ENCODE assay signal across 21 cellular contexts in the genomic region with DNA sequence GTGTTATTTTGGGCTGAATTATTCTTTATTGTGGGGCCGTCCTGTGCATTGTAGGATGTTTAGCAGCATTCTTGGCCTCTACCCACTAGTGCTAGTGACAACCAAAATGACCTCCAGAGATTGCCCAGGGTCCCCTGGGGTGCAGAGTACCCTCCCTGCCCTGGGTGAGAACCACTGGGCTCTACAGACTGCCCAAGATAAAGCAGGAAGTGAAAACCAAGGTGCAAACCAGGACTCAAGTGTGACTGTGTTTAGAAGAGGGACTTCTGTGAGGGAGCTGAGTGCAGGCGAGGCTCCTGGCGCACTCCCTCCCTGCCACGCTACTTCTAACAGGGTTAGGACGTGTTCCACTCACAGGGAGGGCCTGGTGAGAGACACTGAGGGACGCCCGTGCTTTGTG. TPM values are rescaled to one million over a fixed set of nuclear protein-coding genes. Genes with fewer than 3 reads are reported as not detected.
A peak's percentile ranks its signal among the peaks of the same experiment; 100 is the strongest.
DNase-seq lines count a peak whose midpoint lies in the region; ATAC-seq, FAIRE-seq and TF ChIP-seq lines count a peak whose summit lies in the region.
"Had no signal": no experiment of that assay in that cellular context is flagged by ENCODE, and none has a peak within 500 bp of the region (broad histone marks: within the 10 kb centered on the region; RNA-seq: fewer than 3 reads in every experiment).

No MANE protein-coding gene starts in this region.

- no peaks in the 10 kb centered on the region for H3K27me3 Mint-ChIP-seq in activated T-cell treated with anti-CD3 and anti-CD28 coated beads, Interleukin-2, amount 50 U/mL, for 72 hours (ENCODE audit: low read depth)
- no peaks in the 10 kb centered on the region for H3K27me3 Mint-ChIP-seq in activated T-cell treated with anti-CD3 and anti-CD28 coated beads, Interleukin-2, amount 50 U/mL, for 4 hours (ENCODE audit: low read depth)
- H3K27me3 Mint-ChIP-seq in T-cell, result no peaks in the 10 kb centered on the region
- H3K27me3 Mint-ChIP-seq in activated naive CD8-positive, alpha-beta T cell treated with anti-CD3 and anti-CD28 coated beads, Interleukin-2, amount 50 U/mL, for 24 hours, result no peaks in the 10 kb centered on the region
- H3K27me3 Mint-ChIP-seq: naive B cell had no signal

- peaks cover 17% of the 10 kb centered on the region for H3K4me1 Mint-ChIP-seq in activated T-cell treated with anti-CD3 and anti-CD28 coated beads, Interleukin-2, amount 50 U/mL, for 72 hours (ENCODE audit: low read depth)
- H3K4me1 Mint-ChIP-seq in activated T-cell treated with anti-CD3 and anti-CD28 coated beads, Interleukin-2, amount 50 U/mL, for 4 hours (ENCODE audit: low read depth), result peaks cover 13% of the 10 kb centered on the region
- peaks cover 20 to 35% (median 30%) of the 10 kb centered on the region in 3 donors for H3K4me1 Mint-ChIP-seq in T-cell
- peaks cover 8% of the 10 kb centered on the region for H3K4me1 Mint-ChIP-seq in activated naive CD8-positive, alpha-beta T cell treated with anti-CD3 and anti-CD28 coated beads, Interleukin-2, amount 50 U/mL, for 24 hours
- H3K4me1 Mint-ChIP-seq in stimulated activated effector memory CD8-positive, alpha-beta T cell treated with anti-CD3 and anti-CD28 coated beads, Interleukin-12 subunit alpha, Interleukin-12 subunit beta, amount 100 ng/mL, for 72 hours, result peaks cover 24% of the 10 kb centered on the region
- H3K4me1 Mint-ChIP-seq: mesothelial cell of epicardium, naive B cell had no signal

- H3K36me3 Mint-ChIP-seq in activated T-cell treated with anti-CD3 and anti-CD28 coated beads, Interleukin-2, amount 50 U/mL, for 72 hours (ENCODE audit: insufficient read depth in 2 of 2), result peaks cover 0 to 9% of the 10 kb centered on the region in 2 donors
- H3K36me3 Mint-ChIP-seq in activated T-cell treated with anti-CD3 and anti-CD28 coated beads, Interleukin-2, amount 50 U/mL, for 4 hours (ENCODE audit: insufficient read depth), result peaks cover 16% of the 10 kb centered on the region
- peaks cover 25% of the 10 kb centered on the region for H3K36me3 Mint-ChIP-seq in T-cell
- peaks cover 12% of the 10 kb centered on the region for H3K36me3 Mint-ChIP-seq in activated naive CD8-positive, alpha-beta T cell treated with anti-CD3 and anti-CD28 coated beads, Interleukin-2, amount 50 U/mL, for 24 hours (ENCODE audit: low read depth)
- peaks cover 42% of the 10 kb centered on the region for H3K36me3 Mint-ChIP-seq in stimulated activated effector memory CD8-positive, alpha-beta T cell treated with anti-CD3 and anti-CD28 coated beads, Interleukin-12 subunit alpha, Interleukin-12 subunit beta, amount 100 ng/mL, for 72 hours

- FAIRE-seq in GM12892 (lab: Jason Lieb, UNC), result no peak
- FAIRE-seq: kidney, RCC 7860 had no signal

- no peak for ATAC-seq in activated T-cell treated with anti-CD3 and anti-CD28 coated beads, Interleukin-2, amount 50 U/mL, for 72 hours (replicated peaks in 1 of 2)
- no peak for ATAC-seq in activated T-cell treated with anti-CD3 and anti-CD28 coated beads, Interleukin-2, amount 50 U/mL, for 4 hours
- ATAC-seq in T-cell (replicated peaks in 1 of 4), result peak in 2 of 4 experiments; percentile 19 to 21
- no peak for ATAC-seq in activated naive CD8-positive, alpha-beta T cell treated with anti-CD3 and anti-CD28 coated beads, Interleukin-2, amount 50 U/mL, for 24 hours
- peak; percentile 50 for ATAC-seq in stimulated activated effector memory CD8-positive, alpha-beta T cell treated with anti-CD3 and anti-CD28 coated beads, Interleukin-12 subunit alpha, Interleukin-12 subunit beta, amount 100 ng/mL, for 72 hours

- TF ChIP-seq POLR2A in GM12892 (IDR thresholded peaks at IDR 0.05; ENCODE audit: low read depth, low read length), result no peak

- POLR2A ChIA-PET in T-cell (lab: Charles Lee), result interaction anchor here (0.6 to 0.7 kb wide), 2 partner anchors 12 to 13 kb away, joined by 4 read pairs; no protein-coding TSS in a partner anchor

- peak overlapping the region; percentile 33 for H3K27ac Mint-ChIP-seq in activated T-cell treated with anti-CD3 and anti-CD28 coated beads, Interleukin-2, amount 50 U/mL, for 72 hours
- peak overlapping the region; percentile 79 to 85 for H3K27ac Mint-ChIP-seq in T-cell
- H3K27ac Mint-ChIP-seq in activated naive CD8-positive, alpha-beta T cell treated with anti-CD3 and anti-CD28 coated beads, Interleukin-2, amount 50 U/mL, for 24 hours, result peak overlapping the region; percentile 22
- H3K27ac Mint-ChIP-seq in stimulated activated effector memory CD8-positive, alpha-beta T cell treated with anti-CD3 and anti-CD28 coated beads, Interleukin-12 subunit alpha, Interleukin-12 subunit beta, amount 100 ng/mL, for 72 hours, result no peak overlapping the region
- H3K27ac Mint-ChIP-seq: mesothelial cell of epicardium had no signal

- H3K9me3 Mint-ChIP-seq in activated T-cell treated with anti-CD3 and anti-CD28 coated beads, Interleukin-2, amount 50 U/mL, for 72 hours, result no peaks in the 10 kb centered on the region
- no peaks in the 10 kb centered on the region for H3K9me3 Mint-ChIP-seq in activated T-cell treated with anti-CD3 and anti-CD28 coated beads, Interleukin-2, amount 50 U/mL, for 4 hours
- H3K9me3 Mint-ChIP-seq in T-cell, result no peaks in the 10 kb centered on the region
- no peaks in the 10 kb centered on the region for H3K9me3 Mint-ChIP-seq in activated naive CD8-positive, alpha-beta T cell treated with anti-CD3 and anti-CD28 coated beads, Interleukin-2, amount 50 U/mL, for 24 hours
- no peaks in the 10 kb centered on the region for H3K9me3 Mint-ChIP-seq in stimulated activated effector memory CD8-positive, alpha-beta T cell treated with anti-CD3 and anti-CD28 coated beads, Interleukin-12 subunit alpha, Interleukin-12 subunit beta, amount 100 ng/mL, for 72 hours
- H3K9me3 Mint-ChIP-seq: mesothelial cell of epicardium, naive B cell had no signal

- CTCF ChIA-PET in T-cell (lab: Charles Lee), result interaction anchor here in 1 of 2 donors (0.6 kb wide), 1 partner anchor 19 kb away, joined by 3 read pairs; no protein-coding TSS in a partner anchor

- H3K4me3 Mint-ChIP-seq in activated T-cell treated with anti-CD3 and anti-CD28 coated beads, Interleukin-2, amount 50 U/mL, for 72 hours, result no peak overlapping the region
- H3K4me3 Mint-ChIP-seq in activated T-cell treated with anti-CD3 and anti-CD28 coated beads, Interleukin-2, amount 50 U/mL, for 4 hours, result no peak overlapping the region
- H3K4me3 Mint-ChIP-seq in T-cell, result no peak overlapping the region
- no peak overlapping the region for H3K4me3 Mint-ChIP-seq in activated naive CD8-positive, alpha-beta T cell treated with anti-CD3 and anti-CD28 coated beads, Interleukin-2, amount 50 U/mL, for 24 hours
- H3K4me3 Mint-ChIP-seq in stimulated activated effector memory CD8-positive, alpha-beta T cell treated with anti-CD3 and anti-CD28 coated beads, Interleukin-12 subunit alpha, Interleukin-12 subunit beta, amount 100 ng/mL, for 72 hours, result no peak overlapping the region
- H3K4me3 Mint-ChIP-seq: mesothelial cell of epicardium, naive B cell had no signal

- no peak for DNase-seq in activated T-cell treated with anti-CD3 and anti-CD28 coated beads, Interleukin-2, amount 50 U/mL, for 72 hours
- no peak for DNase-seq in activated T-cell treated with anti-CD3 and anti-CD28 coated beads, Interleukin-2, amount 50 U/mL, for 4 hours
- DNase-seq in T-cell (no peak), GM12892 (ENCODE audit: insufficient read length) (no peak)
- DNase-seq in activated naive CD8-positive, alpha-beta T cell treated with anti-CD3 and anti-CD28 coated beads, Interleukin-2, amount 50 U/mL, for 24 hours, result no peak
- no peak for DNase-seq in stimulated activated effector memory CD8-positive, alpha-beta T cell treated with anti-CD3 and anti-CD28 coated beads, Interleukin-12 subunit alpha, Interleukin-12 subunit beta, amount 100 ng/mL, for 72 hours (ENCODE audit: low spot score in 2 of 2)
- DNase-seq in activated CD4-positive, CD25-positive, alpha-beta regulatory T cell treated with anti-CD3 and anti-CD28 coated beads, Interleukin-2, amount 50 U/mL, for 72 hours, result no peak
- DNase-seq: activated gamma-delta T cell, anterior cingulate cortex, DMS79, head of caudate nucleus, kidney, naive B cell, NCI-H1105 treated with DMSO at 0.1 percent for 48 hours, NCI-H2029 treated with DMSO at 0.1 percent for 48 hours, NCI-H526 treated with DMSO at 0.1 percent for 48 hours, SIG-M5, SW 1271, trophoblast cell had no signal

RNA-seq across cellular contexts. Expression of gene USP20, which starts 41.6 kb away (rescaled TPM):
- 10 to 100 TPM; 74.4 to 77.9 TPM for total RNA-seq in activated T-cell treated with anti-CD3 and anti-CD28 coated beads, Interleukin-2, amount 50 U/mL, for 72 hours
- total RNA-seq in activated T-cell treated with anti-CD3 and anti-CD28 coated beads, Interleukin-2, amount 50 U/mL, for 4 hours, result 10 to 100 TPM; 39.1 to 48.4 (median 47.0) TPM
- total RNA-seq in T-cell, result 100 to 1,000 TPM; 105 to 140 (median 125) TPM
- polyA plus RNA-seq in GM12892 (2012; ENCODE audit: missing spikeins), result 9.1 TPM

RNA-seq across cellular contexts. Expression of gene C9orf78, which starts 41.7 kb away (rescaled TPM):
- 10 to 100 TPM; 44.6 to 51.7 TPM for total RNA-seq in activated T-cell treated with anti-CD3 and anti-CD28 coated beads, Interleukin-2, amount 50 U/mL, for 72 hours
- 10 to 100 TPM; 74.8 to 92.6 (median 76.2) TPM for total RNA-seq in activated T-cell treated with anti-CD3 and anti-CD28 coated beads, Interleukin-2, amount 50 U/mL, for 4 hours
- total RNA-seq in T-cell, result 100 to 1,000 TPM in 1 of 5 donors, 10 to 100 TPM in 4; 80.5 to 112 (median 90.2) TPM
- 37.1 TPM for polyA plus RNA-seq in GM12892 (2012; ENCODE audit: missing spikeins)

RNA-seq across cellular contexts. Expression of gene TOR1A, which starts 52.9 kb away (rescaled TPM):
- total RNA-seq in activated T-cell treated with anti-CD3 and anti-CD28 coated beads, Interleukin-2, amount 50 U/mL, for 72 hours, result 10 to 100 TPM; 47.0 to 49.3 TPM
- 10 to 100 TPM; 42.4 to 49.3 (median 45.2) TPM for total RNA-seq in activated T-cell treated with anti-CD3 and anti-CD28 coated beads, Interleukin-2, amount 50 U/mL, for 4 hours
- total RNA-seq in T-cell, result 10 to 100 TPM; 16.6 to 39.3 (median 34.1) TPM
- 19.0 TPM for polyA plus RNA-seq in GM12892 (2012; ENCODE audit: missing spikeins)
